ENCODE assay signal across 8 cellular contexts in the genomic region with DNA sequence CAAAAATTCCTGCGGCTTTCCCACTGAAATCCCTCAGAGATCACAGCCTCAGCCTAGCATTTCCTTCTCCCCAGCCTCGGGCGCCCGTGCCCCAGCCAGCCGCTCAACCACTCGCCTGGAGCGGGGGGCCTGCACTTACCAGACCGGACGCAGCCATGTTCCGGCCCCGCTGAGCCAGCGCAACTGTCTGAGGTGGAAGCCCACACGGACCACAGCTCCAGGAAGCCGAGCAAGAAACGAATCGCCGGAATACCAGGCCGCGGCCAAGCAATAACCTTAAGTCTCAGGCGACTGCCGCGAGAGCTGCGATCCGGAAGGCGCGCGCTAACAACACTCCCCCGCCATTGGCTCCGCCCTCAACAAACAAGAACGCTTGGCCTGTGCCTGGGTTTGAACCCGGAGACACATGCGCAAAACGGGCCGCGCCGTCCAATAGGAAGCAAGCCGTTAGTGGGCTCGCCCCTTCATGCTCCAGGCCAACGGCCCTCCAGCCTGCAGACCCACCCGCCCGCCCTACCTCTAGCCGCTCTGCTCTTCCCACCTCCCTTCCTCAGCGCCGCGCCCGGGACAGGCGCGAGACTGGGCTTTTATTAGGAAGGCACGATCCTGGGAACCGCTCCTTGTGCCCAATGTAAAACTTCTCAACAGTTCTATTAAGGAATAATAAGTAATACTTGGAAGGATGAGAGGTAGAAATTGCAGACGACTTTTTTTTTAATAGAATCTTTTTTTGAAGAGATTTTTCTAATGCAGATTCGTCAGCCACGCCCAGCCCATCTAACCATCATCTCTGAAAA. TPM values are rescaled to one million over a fixed set of nuclear protein-coding genes. Genes with fewer than 3 reads are reported as not detected.
DNase-seq lines count a peak whose midpoint lies in the region; ATAC-seq and TF ChIP-seq lines count a peak whose summit lies in the region.

A gene with protein sequence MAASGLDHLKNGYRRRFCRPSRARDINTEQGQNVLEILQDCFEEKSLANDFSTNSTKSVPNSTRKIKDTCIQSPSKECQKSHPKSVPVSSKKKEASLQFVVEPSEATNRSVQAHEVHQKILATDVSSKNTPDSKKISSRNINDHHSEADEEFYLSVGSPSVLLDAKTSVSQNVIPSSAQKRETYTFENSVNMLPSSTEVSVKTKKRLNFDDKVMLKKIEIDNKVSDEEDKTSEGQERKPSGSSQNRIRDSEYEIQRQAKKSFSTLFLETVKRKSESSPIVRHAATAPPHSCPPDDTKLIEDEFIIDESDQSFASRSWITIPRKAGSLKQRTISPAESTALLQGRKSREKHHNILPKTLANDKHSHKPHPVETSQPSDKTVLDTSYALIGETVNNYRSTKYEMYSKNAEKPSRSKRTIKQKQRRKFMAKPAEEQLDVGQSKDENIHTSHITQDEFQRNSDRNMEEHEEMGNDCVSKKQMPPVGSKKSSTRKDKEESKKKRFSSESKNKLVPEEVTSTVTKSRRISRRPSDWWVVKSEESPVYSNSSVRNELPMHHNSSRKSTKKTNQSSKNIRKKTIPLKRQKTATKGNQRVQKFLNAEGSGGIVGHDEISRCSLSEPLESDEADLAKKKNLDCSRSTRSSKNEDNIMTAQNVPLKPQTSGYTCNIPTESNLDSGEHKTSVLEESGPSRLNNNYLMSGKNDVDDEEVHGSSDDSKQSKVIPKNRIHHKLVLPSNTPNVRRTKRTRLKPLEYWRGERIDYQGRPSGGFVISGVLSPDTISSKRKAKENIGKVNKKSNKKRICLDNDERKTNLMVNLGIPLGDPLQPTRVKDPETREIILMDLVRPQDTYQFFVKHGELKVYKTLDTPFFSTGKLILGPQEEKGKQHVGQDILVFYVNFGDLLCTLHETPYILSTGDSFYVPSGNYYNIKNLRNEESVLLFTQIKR (minus strand): TSS at position 305 of the 797 bp plus-strand sequence. CDS start 148 bp downstream, at position 157.

- no peaks in the 10 kb centered on the region for H3K9me2 ChIP-seq in PC-3 (replicated peaks; ENCODE audit: low read length)

- H3K9me3 ChIP-seq in PC-3 (ENCODE audit: low read length) (no peaks in the 10 kb centered on the region), mucosa of rectum (ENCODE audit: control insufficient read depth in 2 of 2, low read length in 2 of 2) (no peaks in the 10 kb centered on the region)

- peaks cover 40% of the 10 kb centered on the region for H3K79me2 ChIP-seq in PC-3 (ENCODE audit: low read length)

- H3K4me3 ChIP-seq in PC-3 (ENCODE audit: low read length) (peak within 1 kb of the TSS; percentile 96), epithelial cell of proximal tubule (ENCODE audit: low read depth, low read length) (peak within 1 kb of the TSS; percentile 86), mucosa of rectum (ENCODE audit: low read length in 2 of 2) (peak within 1 kb of the TSS; percentile 95)

- peak within 1 kb of the TSS; percentile 61 for H3K27ac ChIP-seq in PC-3 (ENCODE audit: low read length)
- peak within 1 kb of the TSS; percentile 92 to 95 for H3K27ac ChIP-seq in mucosa of rectum (ENCODE audit: low read depth in 2 of 2, low read length in 2 of 2)

- DNase-seq in DMS114 treated with DMSO at 0.1 percent for 48 hours (lab: John Stamatoyannopoulos, UW; ENCODE audit: unreplicated experiment) (peak; percentile 82), PC-3 (peak; percentile 99), activated T-cell treated with anti-CD3 and anti-CD28 coated beads for 48 hours (ENCODE audit: low read depth) (peak; percentile 93), epithelial cell of proximal tubule (ENCODE audit: low read depth) (peak; percentile 80)
- peak; percentile 96 for DNase-seq in stimulated activated CD8-positive, alpha-beta memory T cell treated with anti-CD3 and anti-CD28 coated beads, Interleukin-4, amount 100 ng/mL, for 48 hours

- H3F3A ChIP-seq in PC-3 (ENCODE audit: low read length, unreplicated experiment), result no peaks in the 10 kb centered on the region

- H3K9ac ChIP-seq in PC-3 (ENCODE audit: low read length), result peak within 1 kb of the TSS; percentile 97
- peak within 1 kb of the TSS; percentile 92 to 95 for H3K9ac ChIP-seq in mucosa of rectum (ENCODE audit: low read depth in 1 of 2, low read length in 2 of 2)

- no peaks in the 10 kb centered on the region for H3K27me3 ChIP-seq in PC-3 (ENCODE audit: low read length)
- H3K27me3 ChIP-seq in mucosa of rectum (ENCODE audit: control insufficient read depth in 2 of 2, insufficient read depth in 2 of 2, low read length in 2 of 2), result no peaks in the 10 kb centered on the region

- H3K36me3 ChIP-seq in PC-3 (ENCODE audit: low read depth, low read length) (peaks cover 6% of the 10 kb centered on the region; the same call in 1 of the 2 replicates), mucosa of rectum (ENCODE audit: control insufficient read depth in 2 of 2, insufficient read depth in 2 of 2, low read length in 2 of 2) (peaks cover 3 to 12% of the 10 kb centered on the region in 2 donors)

- no peak for TF ChIP-seq RAD21 in Ishikawa (IDR thresholded peaks at IDR 0.05; ENCODE audit: low read depth)

- CTCF ChIA-PET in PC-3 (lab: Charles Lee), result no interaction called here

- peak within 1 kb of the TSS; percentile 92 for H2AFZ ChIP-seq in PC-3 (ENCODE audit: low read length)

- POLR2A ChIA-PET in PC-3 (lab: Charles Lee; ENCODE audit: unreplicated experiment), result interaction anchor here (0.6 kb wide), 1 partner anchor 58 kb away, joined by 3 read pairs; no protein-coding TSS in a partner anchor

- peaks cover 19% of the 10 kb centered on the region; the same call in 1 of the 2 replicates for H4K20me1 ChIP-seq in PC-3 (ENCODE audit: low read length)

- BruUV-seq in PC-3 (replicated peaks; lab: Mats Ljungman, UMichigan), result no TSS peak

- TF ChIP-seq CTCF in PC-3 (conservative IDR thresholded peaks at IDR 0.05; ENCODE audit: low read depth, low read length) (no peak), epithelial cell of proximal tubule (conservative IDR thresholded peaks at IDR 0.05; ENCODE audit: low read depth, low read length) (no peak)

- intact Hi-C loops in PC-3 (cut with micrococcal nuclease), result loop anchor here (1.0 to 10.0 kb wide), 3 partner anchors 56 to 629 kb away; no protein-coding TSS in a partner anchor

- ATAC-seq in GM21576 (IDR thresholded peaks at IDR 0.05; ENCODE audit: unreplicated experiment), result peak; percentile 95
- ATAC-seq in PC-3, result peak; percentile 96

- peak within 1 kb of the TSS; percentile 91 for H3K4me2 ChIP-seq in PC-3 (ENCODE audit: low read length)

- no peak for TF ChIP-seq EP300 in Ishikawa (IDR thresholded peaks at IDR 0.05; ENCODE audit: borderline replicate concordance)

- H3K4me1 ChIP-seq in PC-3 (ENCODE audit: insufficient read depth, low read length), result peaks cover 30% of the 10 kb centered on the region
- H3K4me1 ChIP-seq in mucosa of rectum (ENCODE audit: control insufficient read depth in 2 of 2, insufficient read depth in 2 of 2, low read length in 2 of 2), result peaks cover 4 to 6% of the 10 kb centered on the region in 2 donors

TF ChIP-seq in Ishikawa, 13 proteins besides CTCF, POLR2A, EP300 and RAD21:
- TF ChIP-seq ZBTB7A (IDR thresholded peaks at IDR 0.05; ENCODE audit: low read depth) (no peak), EGR1 (IDR thresholded peaks at IDR 0.05) (peak; percentile 53; the same call in 1 of the 2 replicates), YY1 (IDR thresholded peaks at IDR 0.05; ENCODE audit: low read depth) (peak; percentile 78; the same call in 1 of the 2 replicates), NFIC (IDR thresholded peaks at IDR 0.05) (no peak), TAF1 (IDR thresholded peaks at IDR 0.05; ENCODE audit: low read depth) (peak; percentile 66), CREB1 (IDR thresholded peaks at IDR 0.05; ENCODE audit: low read depth) (no peak), TEAD4 (IDR thresholded peaks at IDR 0.05) (0 out of 2 replicates have a peak, but pooled peaks have one; percentile 12), TCF12 (IDR thresholded peaks at IDR 0.05; ENCODE audit: low read depth) (peak; percentile 36; the same call in 1 of the 2 replicates), FOXM1 (IDR thresholded peaks at IDR 0.05; ENCODE audit: borderline replicate concordance, low read depth) (peak; percentile 77; the same call in 1 of the 2 replicates)
- TF ChIP-seq, protein P1, sequence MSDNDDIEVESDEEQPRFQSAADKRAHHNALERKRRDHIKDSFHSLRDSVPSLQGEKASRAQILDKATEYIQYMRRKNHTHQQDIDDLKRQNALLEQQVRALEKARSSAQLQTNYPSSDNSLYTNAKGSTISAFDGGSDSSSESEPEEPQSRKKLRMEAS (IDR thresholded peaks at IDR 0.05), result peak; percentile 58
- TF ChIP-seq, protein P2, sequence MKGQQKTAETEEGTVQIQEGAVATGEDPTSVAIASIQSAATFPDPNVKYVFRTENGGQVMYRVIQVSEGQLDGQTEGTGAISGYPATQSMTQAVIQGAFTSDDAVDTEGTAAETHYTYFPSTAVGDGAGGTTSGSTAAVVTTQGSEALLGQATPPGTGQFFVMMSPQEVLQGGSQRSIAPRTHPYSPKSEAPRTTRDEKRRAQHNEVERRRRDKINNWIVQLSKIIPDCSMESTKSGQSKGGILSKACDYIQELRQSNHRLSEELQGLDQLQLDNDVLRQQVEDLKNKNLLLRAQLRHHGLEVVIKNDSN (IDR thresholded peaks at IDR 0.05), result no peak
- TF ChIP-seq, protein P3, sequence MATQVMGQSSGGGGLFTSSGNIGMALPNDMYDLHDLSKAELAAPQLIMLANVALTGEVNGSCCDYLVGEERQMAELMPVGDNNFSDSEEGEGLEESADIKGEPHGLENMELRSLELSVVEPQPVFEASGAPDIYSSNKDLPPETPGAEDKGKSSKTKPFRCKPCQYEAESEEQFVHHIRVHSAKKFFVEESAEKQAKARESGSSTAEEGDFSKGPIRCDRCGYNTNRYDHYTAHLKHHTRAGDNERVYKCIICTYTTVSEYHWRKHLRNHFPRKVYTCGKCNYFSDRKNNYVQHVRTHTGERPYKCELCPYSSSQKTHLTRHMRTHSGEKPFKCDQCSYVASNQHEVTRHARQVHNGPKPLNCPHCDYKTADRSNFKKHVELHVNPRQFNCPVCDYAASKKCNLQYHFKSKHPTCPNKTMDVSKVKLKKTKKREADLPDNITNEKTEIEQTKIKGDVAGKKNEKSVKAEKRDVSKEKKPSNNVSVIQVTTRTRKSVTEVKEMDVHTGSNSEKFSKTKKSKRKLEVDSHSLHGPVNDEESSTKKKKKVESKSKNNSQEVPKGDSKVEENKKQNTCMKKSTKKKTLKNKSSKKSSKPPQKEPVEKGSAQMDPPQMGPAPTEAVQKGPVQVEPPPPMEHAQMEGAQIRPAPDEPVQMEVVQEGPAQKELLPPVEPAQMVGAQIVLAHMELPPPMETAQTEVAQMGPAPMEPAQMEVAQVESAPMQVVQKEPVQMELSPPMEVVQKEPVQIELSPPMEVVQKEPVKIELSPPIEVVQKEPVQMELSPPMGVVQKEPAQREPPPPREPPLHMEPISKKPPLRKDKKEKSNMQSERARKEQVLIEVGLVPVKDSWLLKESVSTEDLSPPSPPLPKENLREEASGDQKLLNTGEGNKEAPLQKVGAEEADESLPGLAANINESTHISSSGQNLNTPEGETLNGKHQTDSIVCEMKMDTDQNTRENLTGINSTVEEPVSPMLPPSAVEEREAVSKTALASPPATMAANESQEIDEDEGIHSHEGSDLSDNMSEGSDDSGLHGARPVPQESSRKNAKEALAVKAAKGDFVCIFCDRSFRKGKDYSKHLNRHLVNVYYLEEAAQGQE (IDR thresholded peaks at IDR 0.05; ENCODE audit: low read depth), result no peak

RNA-seq across cellular contexts. Expression of the gene that starts here (rescaled TPM):
- 8.4 and 10.6 TPM in 2 replicates for total RNA-seq in PC-3 (2014; rRNA removed)
- total RNA-seq in epithelial cell of proximal tubule, result 9.2 and 11.5 TPM in 2 replicates

Comparison
In these comparisons a context has a peak if more than half of its experiments do, and no peak if none do; other contexts are left out.
1. Peak in every context shown above with its lines: DNase-seq, ATAC-seq, H3K4me3 ChIP-seq and H3K27ac ChIP-seq.